Comparison of ENCODE assay signal across 10 cellular contexts in genomic region chr5:136686192-136686872, GRCh38.
DNase-seq lines count a peak whose midpoint lies in the region; ATAC-seq and TF ChIP-seq lines count a peak whose summit lies in the region.
"Had no signal": no experiment of that assay in that cellular context is flagged by ENCODE, and none has a peak within 500 bp of the region (broad histone marks: within the 10 kb centered on the region; RNA-seq: fewer than 3 reads in every experiment).

No MANE protein-coding gene starts in this region.

- H3K4me1 ChIP-seq in Caco-2, result peaks cover 9% of the 10 kb centered on the region; the same call in 1 of the 2 replicates

- DNase-seq in Caco-2 (peak; percentile 36 to 48), HFF-Myc (ENCODE audit: extremely low read depth, low read depth) (peak; percentile 10), iPS-NIHi11 (ENCODE audit: low spot score) (peak; percentile 27), NOMO-1 treated with dmso at 0.1 percent for 144 hours (lab: John Stamatoyannopoulos, UW; ENCODE audit: unreplicated experiment) (no peak), T-helper 2 cell (no peak)
- DNase-seq in stimulated activated CD4-positive, alpha-beta T cell treated with anti-CD3 and anti-CD28 coated beads, Interleukin-4, amount 100 ng/mL, for 1 hour, result no peak
- DNase-seq: activated T-cell treated with anti-CD3 and anti-CD28 coated beads, Interleukin-2, amount 50 U/mL, for 1 hour had no signal

- H3K4me1 Mint-ChIP-seq in Caco-2 (ENCODE audit: low read depth, unreplicated experiment), result peaks cover 11% of the 10 kb centered on the region

- H3K79me2 ChIP-seq in SU-DHL-6 (ENCODE audit: insufficient read depth, low read length), result no peaks in the 10 kb centered on the region

- H3K36me3 ChIP-seq in Caco-2 (ENCODE audit: control insufficient read depth, insufficient read depth, low read length), result no peaks in the 10 kb centered on the region
- H3K36me3 ChIP-seq in SU-DHL-6 (ENCODE audit: low read length), result no peaks in the 10 kb centered on the region

- BruUV-seq in Caco-2 (replicated peaks; lab: Mats Ljungman, UMichigan), result no TSS peak

- no peaks in the 10 kb centered on the region for H3K9me2 ChIP-seq in SU-DHL-6 (replicated peaks; ENCODE audit: insufficient read depth, low read length)

- H3K36me3 Mint-ChIP-seq in Caco-2 (ENCODE audit: insufficient read depth, unreplicated experiment), result no peaks in the 10 kb centered on the region

- peak; percentile 51 to 80 for TF ChIP-seq CTCF in Caco-2 (IDR thresholded peaks at IDR 0.05; ENCODE audit: insufficient read depth in 1 of 2, low read depth in 1 of 2, low read length in 1 of 2, severe bottlenecking in 1 of 2, unreplicated experiment in 1 of 2)
- TF ChIP-seq CTCF in HFF-Myc (IDR thresholded peaks at IDR 0.05; ENCODE audit: low read depth, low read length, missing control alignments), result peak; percentile 46
- TF ChIP-seq CTCF in SU-DHL-6 (IDR thresholded peaks at IDR 0.05; ENCODE audit: insufficient read depth, low read length, poor library complexity, severe bottlenecking), result peak; percentile 52

- intact Hi-C loops in Caco-2 (cut with micrococcal nuclease; ENCODE audit: unreplicated experiment), result loop anchor here (1.0 kb wide), 3 partner anchors 48 to 312 kb away; no protein-coding TSS in a partner anchor

- H3K9me3 Mint-ChIP-seq in Caco-2 (ENCODE audit: unreplicated experiment), result peaks cover 23% of the 10 kb centered on the region

- no peak overlapping the region for H3K27ac Mint-ChIP-seq in Caco-2 (ENCODE audit: unreplicated experiment)

- no peak overlapping the region for H3K4me2 ChIP-seq in SU-DHL-6 (ENCODE audit: low read depth, low read length, poor library complexity, severe bottlenecking)

- no peak overlapping the region for H3K9ac ChIP-seq in SU-DHL-6 (ENCODE audit: low read length)

- no peaks in the 10 kb centered on the region for H3F3A ChIP-seq in SU-DHL-6 (ENCODE audit: insufficient read depth)

- no peaks in the 10 kb centered on the region for H3K27me3 ChIP-seq in Caco-2 (replicated peaks; ENCODE audit: control insufficient read depth, insufficient read depth, low read length)
- H3K27me3 ChIP-seq in SU-DHL-6 (ENCODE audit: low read length), result no peaks in the 10 kb centered on the region

- CTCF ChIA-PET in Caco-2 (lab: Charles Lee), result interaction anchor here (0.8 to 1.5 kb wide), 6 partner anchors 19 to 437 kb away, joined by 3 to 15 read pairs (median 4); no protein-coding TSS in a partner anchor

- H3K4me3 Mint-ChIP-seq in Caco-2 (ENCODE audit: unreplicated experiment), result no peak overlapping the region

- no peak overlapping the region for H3K27ac ChIP-seq in SU-DHL-6 (ENCODE audit: low read depth, low read length)

- POLR2A ChIA-PET in Caco-2 (lab: Charles Lee), result no interaction called here

- H3K4me3 ChIP-seq in Caco-2 (ENCODE audit: low read depth, low read length), result no peak overlapping the region
- H3K4me3 ChIP-seq in HFF-Myc (replicated peaks; ENCODE audit: low read depth, low read length), result no peak overlapping the region
- no peak overlapping the region for H3K4me3 ChIP-seq in SU-DHL-6 (ENCODE audit: insufficient read depth, low read length, poor library complexity, severe bottlenecking)
- H3K4me3 ChIP-seq: lung had no signal

- H2AFZ ChIP-seq in SU-DHL-6 (ENCODE audit: low read depth, low read length, severe bottlenecking), result no peak overlapping the region

- peaks cover 2% of the 10 kb centered on the region for H3K27me3 Mint-ChIP-seq in Caco-2 (ENCODE audit: insufficient read depth, unreplicated experiment)

- no peak for ATAC-seq in GM21717 (IDR thresholded peaks at IDR 0.05; ENCODE audit: unreplicated experiment)

- no peaks in the 10 kb centered on the region for H4K20me1 ChIP-seq in SU-DHL-6 (ENCODE audit: low read depth, low read length)

- H3K9me3 ChIP-seq in Caco-2 (no peaks in the 10 kb centered on the region), SU-DHL-6 (ENCODE audit: insufficient read depth, low read length) (0 out of 2 replicates have a peak, but pooled peaks cover 3% of the 10 kb centered on the region)

Comparison
In these comparisons a context has a peak if more than half of its experiments do, and no peak if none do; other contexts are left out.
1. DNase-seq: peak in Caco-2 (2 of 2), HFF-Myc (single experiment) and iPS-NIHi11 (single experiment); none in NOMO-1 treated with dmso at 0.1 percent for 144 hours (single experiment), T-helper 2 cell (0 of 5) and stimulated activated CD4-positive, alpha-beta T cell treated with anti-CD3 and anti-CD28 coated beads, Interleukin-4, amount 100 ng/mL, for 1 hour (single experiment).
2. Peak in every context shown above with its lines, with median percentiles within 50 percentile points of each other: CTCF ChIP-seq.